In genomic region chrX:102745513-102746133, GRCh38 we compare ENCODE assay signal across 9 cellular contexts. TPM values are rescaled to one million over a fixed set of nuclear protein-coding genes. Genes with fewer than 3 reads are reported as not detected.
A peak's percentile ranks its signal among the peaks of the same experiment; 100 is the strongest.
DNase-seq lines count a peak whose midpoint lies in the region; ATAC-seq and TF ChIP-seq lines count a peak whose summit lies in the region.
"Had no signal": no experiment of that assay in that cellular context is flagged by ENCODE, and none has a peak within 500 bp of the region (broad histone marks: within the 10 kb centered on the region; RNA-seq: fewer than 3 reads in every experiment).

No MANE protein-coding gene starts in this region.

- ATAC-seq in left lobe of liver = peak; percentile 17

- no peak for DNase-seq in T-helper 2 cell treated with Interferon-gamma antibody and Interleukin-4, amounts not matched to agents 5 μg/mL and 100 μg/mL, for 36 hours (ENCODE audit: low spot score)
- DNase-seq in T-helper 2 cell (no peak), adipocyte (ENCODE audit: low read depth) (no peak), left lobe of liver (ENCODE audit: low spot score) (no peak), thyroid gland (peak; percentile 11 to 18), GM10266 (ENCODE audit: extremely low spot score) (no peak), putamen (ENCODE audit: low spot score) (no peak), C1 segment of cervical spinal cord (lab: John Stamatoyannopoulos, UW) (no peak)

- H3K27ac ChIP-seq in thyroid gland = peak overlapping the region in 1 of 3 donors; percentile 28
- H3K27ac ChIP-seq: C4-2B had no signal

- H3K27me3 ChIP-seq in adipocyte (replicated peaks; ENCODE audit: control insufficient read depth, insufficient read depth, low read length) (no peaks in the 10 kb centered on the region), thyroid gland (no peaks in the 10 kb centered on the region)

- H3K27ac Mint-ChIP-seq in T-helper 2 cell treated with Interferon-gamma antibody and Interleukin-4, amounts not matched to agents 5 μg/mL and 100 μg/mL, for 36 hours = no peak overlapping the region

- no peaks in the 10 kb centered on the region for H3K4me1 ChIP-seq in adipocyte (ENCODE audit: control insufficient read depth, insufficient read depth, low read length)
- no peaks in the 10 kb centered on the region for H3K4me1 ChIP-seq in thyroid gland

- WGBS in thyroid gland, 2 donors = 0 to 60% methylated on average over 1 to 2 of the region's 37 CpGs

- H3K9me3 ChIP-seq in adipocyte (ENCODE audit: control insufficient read depth, low read length) (no peaks in the 10 kb centered on the region), thyroid gland (no peaks in the 10 kb centered on the region)

- peaks cover 2% of the 10 kb centered on the region for H3K27me3 Mint-ChIP-seq in T-helper 2 cell treated with Interferon-gamma antibody and Interleukin-4, amounts not matched to agents 5 μg/mL and 100 μg/mL, for 36 hours (ENCODE audit: low read depth)

- H3K9me3 Mint-ChIP-seq in T-helper 2 cell treated with Interferon-gamma antibody and Interleukin-4, amounts not matched to agents 5 μg/mL and 100 μg/mL, for 36 hours = no peaks in the 10 kb centered on the region

- peak overlapping the region; percentile 77 for H3K9ac ChIP-seq in adipocyte (ENCODE audit: low read length)

- TF ChIP-seq POLR2A in thyroid gland (IDR thresholded peaks at IDR 0.05) = no peak

- intact Hi-C loops in thyroid gland (cut with DNase I) = no loop called here

- peaks cover 3% of the 10 kb centered on the region for H3K4me1 Mint-ChIP-seq in T-helper 2 cell treated with Interferon-gamma antibody and Interleukin-4, amounts not matched to agents 5 μg/mL and 100 μg/mL, for 36 hours (ENCODE audit: low read depth)

- peak overlapping the region; percentile 69 for H3K4me3 Mint-ChIP-seq in T-helper 2 cell treated with Interferon-gamma antibody and Interleukin-4, amounts not matched to agents 5 μg/mL and 100 μg/mL, for 36 hours

- no peaks in the 10 kb centered on the region for H3K36me3 ChIP-seq in adipocyte (ENCODE audit: control insufficient read depth, insufficient read depth, low read length, severe bottlenecking)
- H3K36me3 ChIP-seq in thyroid gland = no peaks in the 10 kb centered on the region

- TF ChIP-seq CTCF in thyroid gland (IDR thresholded peaks at IDR 0.05) = no peak
- no peak for TF ChIP-seq CTCF in GM10266 (IDR thresholded peaks at IDR 0.05; ENCODE audit: control insufficient read depth, insufficient read depth, low read depth, missing control alignments)

- H3K36me3 Mint-ChIP-seq in T-helper 2 cell treated with Interferon-gamma antibody and Interleukin-4, amounts not matched to agents 5 μg/mL and 100 μg/mL, for 36 hours (ENCODE audit: low read depth) = no peaks in the 10 kb centered on the region

- H3K4me3 ChIP-seq in adipocyte (ENCODE audit: low read length) (peak overlapping the region; percentile 84), thyroid gland (replicated peaks in 1 of 3) (peak overlapping the region; percentile 37 to 47 (median 47))

RNA-seq across cellular contexts. Expression of gene GPRASP3, which starts 25.1 kb away (rescaled TPM):
- 2.4 TPM for total RNA-seq in left lobe of liver
- 1 to 10 TPM; 4.2 to 8.3 (median 5.8) TPM for total RNA-seq in thyroid gland

RNA-seq across cellular contexts. Expression of gene GPRASP2, which starts 33.4 kb away (rescaled TPM):
- total RNA-seq in left lobe of liver = 5.5 TPM
- total RNA-seq in thyroid gland = 10 to 100 TPM; 24.6 to 35.1 (median 28.9) TPM

Comparison
In these comparisons a context has a peak if more than half of its experiments do, and no peak if none do; other contexts are left out.
1. DNase-seq: peak in thyroid gland (2 of 2); none in T-helper 2 cell treated with Interferon-gamma antibody and Interleukin-4, amounts not matched to agents 5 μg/mL and 100 μg/mL, for 36 hours (single experiment), T-helper 2 cell (0 of 5), adipocyte (single experiment), left lobe of liver (single experiment), GM10266 (single experiment), putamen (single experiment) and C1 segment of cervical spinal cord (0 of 14).